Comparison of ENCODE assay signal across 1 cellular context in genomic region chr14:50116221-50116956, GRCh38.
TF ChIP-seq lines count a peak whose summit lies in the region.

Gene VCPKMT (minus strand): TSS chr14:50116572. CDS start chr14:50116552, 20 bp downstream.

TF ChIP-seq in HepG2, 621 proteins besides CTCF, POLR2A, EP300 and RAD21 (continued from another document and continues in another):
- TF ChIP-seq AKNA (CRISPR knock-in tag; IDR thresholded peaks at IDR 0.05; ENCODE audit: borderline replicate concordance) (no peak), ZMAT3 (CRISPR knock-in tag; conservative IDR thresholded peaks at IDR 0.05) (0 out of 2 replicates have a peak, but pooled peaks have one; percentile 51), DMAP1 (CRISPR knock-in tag; IDR thresholded peaks at IDR 0.05) (peak; percentile 96), ZBTB39 (CRISPR knock-in tag; IDR thresholded peaks at IDR 0.05) (no peak), PHF8 (CRISPR knock-in tag; IDR thresholded peaks at IDR 0.05) (peak; percentile 91), ZNF687 (CRISPR knock-in tag; IDR thresholded peaks at IDR 0.05) (peak; percentile 92), KDM2A (CRISPR knock-in tag; IDR thresholded peaks at IDR 0.05; ENCODE audit: borderline replicate concordance, low read depth) (peak; percentile 97), FOXP1 (IDR thresholded peaks at IDR 0.05) (no peak), FOXP1 (CRISPR knock-in tag; IDR thresholded peaks at IDR 0.05) (peak; percentile 45; the same call in 1 of the 2 replicates), REXO4 (CRISPR knock-in tag; IDR thresholded peaks at IDR 0.05; ENCODE audit: borderline replicate concordance) (no peak; the same call in 1 of the 2 replicates), ZNF558 (CRISPR knock-in tag; IDR thresholded peaks at IDR 0.05; ENCODE audit: borderline replicate concordance) (no peak; the same call in 1 of the 2 replicates), SRSF4 (IDR thresholded peaks at IDR 0.05; ENCODE audit: low read depth, low read length, poor library complexity, severe bottlenecking) (no peak), ARNTL (CRISPR knock-in tag; IDR thresholded peaks at IDR 0.05) (no peak), MEIS1 (CRISPR knock-in tag; IDR thresholded peaks at IDR 0.05; ENCODE audit: borderline replicate concordance) (no peak; the same call in 1 of the 2 replicates), ZNF549 (CRISPR knock-in tag; IDR thresholded peaks at IDR 0.05) (no peak), ZFYVE20 (CRISPR knock-in tag; IDR thresholded peaks at IDR 0.05; ENCODE audit: borderline replicate concordance, low read depth) (no peak), RERE (CRISPR knock-in tag; IDR thresholded peaks at IDR 0.05; ENCODE audit: low read depth) (no peak), SNRNP70 (IDR thresholded peaks at IDR 0.05; ENCODE audit: low read depth, low read length) (no peak), FOXA3 (CRISPR knock-in tag; IDR thresholded peaks at IDR 0.05) (peak; percentile 65), ZNF510 (CRISPR knock-in tag; IDR thresholded peaks at IDR 0.05; ENCODE audit: low read depth) (no peak), ZNF878 (CRISPR knock-in tag; IDR thresholded peaks at IDR 0.05) (0 out of 2 replicates have a peak, but pooled peaks have one; percentile 25), SMAD9 (CRISPR knock-in tag; IDR thresholded peaks at IDR 0.05) (no peak), TRIM22 (IDR thresholded peaks at IDR 0.05) (no peak), ZNF589 (CRISPR knock-in tag; conservative IDR thresholded peaks at IDR 0.05) (no peak; the same call in 1 of the 2 replicates), ZNF230 (CRISPR knock-in tag; IDR thresholded peaks at IDR 0.05) (no peak), JDP2 (CRISPR knock-in tag; IDR thresholded peaks at IDR 0.05; ENCODE audit: borderline replicate concordance) (no peak), TBP (CRISPR knock-in tag; IDR thresholded peaks at IDR 0.05) (no peak), RFXAP (CRISPR knock-in tag; IDR thresholded peaks at IDR 0.05; ENCODE audit: borderline replicate concordance) (peak; percentile 88), ELK4 (CRISPR knock-in tag; IDR thresholded peaks at IDR 0.05; ENCODE audit: borderline replicate concordance) (no peak), KAT2B (IDR thresholded peaks at IDR 0.05; ENCODE audit: borderline replicate concordance, low read depth, low read length) (no peak), DDIT3 (CRISPR knock-in tag; IDR thresholded peaks at IDR 0.05) (no peak), THAP9 (CRISPR knock-in tag; IDR thresholded peaks at IDR 0.05; ENCODE audit: borderline replicate concordance) (peak; percentile 85), ZNF607 (CRISPR knock-in tag; IDR thresholded peaks at IDR 0.05; ENCODE audit: borderline replicate concordance) (peak; percentile 38; the same call in 1 of the 2 replicates), SYNCRIP (IDR thresholded peaks at IDR 0.05; ENCODE audit: insufficient read depth, low read depth, low read length) (no peak), HNF4G (IDR thresholded peaks at IDR 0.05; ENCODE audit: borderline replicate concordance, low read depth, low read length) (no peak), HNF4G (CRISPR knock-in tag; IDR thresholded peaks at IDR 0.05; ENCODE audit: borderline replicate concordance, low read depth) (no peak), GPN1 (CRISPR knock-in tag; IDR thresholded peaks at IDR 0.05; ENCODE audit: borderline replicate concordance) (no peak)
